Comparison of ENCODE assay signal across 19 cellular contexts in genomic region chr6:10553869-10554268, GRCh38. TPM values are rescaled to one million over a fixed set of nuclear protein-coding genes. Genes with fewer than 3 reads are reported as not detected.
DNase-seq lines count a peak whose midpoint lies in the region; ATAC-seq and TF ChIP-seq lines count a peak whose summit lies in the region.
"Had no signal": no experiment of that assay in that cellular context is flagged by ENCODE, and none has a peak within 500 bp of the region (broad histone marks: within the 10 kb centered on the region; RNA-seq: fewer than 3 reads in every experiment).

No MANE protein-coding gene starts in this region.

- no peak overlapping the region for H3K9ac ChIP-seq in muscle layer of colon (ENCODE audit: low read length)

- 79 to 90% methylated on average over 1 of the region's 1 CpG for WGBS in transverse colon (ENCODE audit: low coverage in 1 of 2), 2 donors

- no peaks in the 10 kb centered on the region for H3K27me3 ChIP-seq in muscle layer of colon (ENCODE audit: control insufficient read depth in 1 of 2, insufficient read depth in 2 of 2, low read length in 2 of 2)
- no peaks in the 10 kb centered on the region for H3K27me3 ChIP-seq in transverse colon
- H3K27me3 ChIP-seq: MG63 had no signal

- ATAC-seq in left colon = no peak
- ATAC-seq: PC-3 had no signal

- no peaks in the 10 kb centered on the region for H3K9me3 ChIP-seq in muscle layer of colon (ENCODE audit: low read length)
- H3K9me3 ChIP-seq in transverse colon = no peaks in the 10 kb centered on the region
- H3K9me3 ChIP-seq: MG63 had no signal

- no peak overlapping the region for H3K4me3 ChIP-seq in epithelial cell of esophagus (ENCODE audit: low read length)
- H3K4me3 ChIP-seq in muscle layer of colon (ENCODE audit: low read depth in 1 of 2, low read length in 2 of 2) = no peak overlapping the region
- no peak overlapping the region for H3K4me3 ChIP-seq in transverse colon
- H3K4me3 ChIP-seq: MG63 had no signal

- H3K27ac ChIP-seq in muscle layer of colon (ENCODE audit: low read depth, low read length) = peak overlapping the region; percentile 43
- H3K27ac ChIP-seq in transverse colon = peak overlapping the region; percentile 7 to 83 (median 77)
- H3K27ac ChIP-seq: HL-60 had no signal

- TF ChIP-seq POLR2A in transverse colon (IDR thresholded peaks at IDR 0.05) = no peak

- in situ Hi-C loops in transverse colon (cut with MboI; ENCODE audit: low pct_ligation_motif_present in 1 of 4, low pct_unique_long_range_greater_than_20kb in 1 of 4, low sequenced_read_pairs in 3 of 4) = no loop called here

- no peak for TF ChIP-seq CTCF in epithelial cell of esophagus (IDR thresholded peaks at IDR 0.05; ENCODE audit: insufficient read depth, low read depth, low read length, missing control alignments)
- TF ChIP-seq CTCF in transverse colon (IDR thresholded peaks at IDR 0.05) = no peak

- DNase-seq in NCI-H69 (lab: John Stamatoyannopoulos, UW) (peak; percentile 41), epithelial cell of esophagus (ENCODE audit: low read depth) (peak; percentile 4), transverse colon (no peak), DMS79 (lab: John Stamatoyannopoulos, UW) (no peak), left colon (no peak), NCI-H1105 (lab: John Stamatoyannopoulos, UW) (no peak)
- DNase-seq: DND-41, H7, HFFc6, MG63, NCI-H1092, NCI-H1694 treated with DMSO at 0.1 percent for 48 hours, NCI-H226, NCI-H524, PC-3, RPMI8226, SIG-M5 had no signal

- H3K4me1 ChIP-seq in muscle layer of colon (ENCODE audit: insufficient read depth, low read length) (peaks cover 19% of the 10 kb centered on the region), transverse colon (peaks cover 16 to 65% (median 34%) of the 10 kb centered on the region in 4 donors)

- no peaks in the 10 kb centered on the region for H3K36me3 ChIP-seq in muscle layer of colon (ENCODE audit: insufficient read depth, low read length)
- H3K36me3 ChIP-seq in transverse colon = no peaks in the 10 kb centered on the region
- H3K36me3 ChIP-seq: MG63 had no signal

- intact Hi-C loops in transverse colon (cut with DNase I; ENCODE audit: low total_unique reads) (no loop called here), left colon (cut with DNase I, micrococcal nuclease) (no loop called here)

- TF ChIP-seq EP300 in transverse colon (IDR thresholded peaks at IDR 0.05; ENCODE audit: low read depth) = no peak

RNA-seq across cellular contexts. Expression of gene GCNT2, which starts 32.7 kb away (rescaled TPM):
- total RNA-seq in transverse colon (10 to 100 TPM; 18.7 to 53.4 (median 31.3) TPM), left colon (10 to 100 TPM; 12.2 to 20.3 TPM)

Comparison
In these comparisons a context has a peak if more than half of its experiments do, and no peak if none do; other contexts are left out.
1. DNase-seq: peak in NCI-H69 (single experiment) and epithelial cell of esophagus (single experiment); none in transverse colon (single experiment), DMS79 (single experiment), left colon (0 of 2) and NCI-H1105 (single experiment).